Comparison of ENCODE assay signal across 8 cellular contexts in the genomic region with DNA sequence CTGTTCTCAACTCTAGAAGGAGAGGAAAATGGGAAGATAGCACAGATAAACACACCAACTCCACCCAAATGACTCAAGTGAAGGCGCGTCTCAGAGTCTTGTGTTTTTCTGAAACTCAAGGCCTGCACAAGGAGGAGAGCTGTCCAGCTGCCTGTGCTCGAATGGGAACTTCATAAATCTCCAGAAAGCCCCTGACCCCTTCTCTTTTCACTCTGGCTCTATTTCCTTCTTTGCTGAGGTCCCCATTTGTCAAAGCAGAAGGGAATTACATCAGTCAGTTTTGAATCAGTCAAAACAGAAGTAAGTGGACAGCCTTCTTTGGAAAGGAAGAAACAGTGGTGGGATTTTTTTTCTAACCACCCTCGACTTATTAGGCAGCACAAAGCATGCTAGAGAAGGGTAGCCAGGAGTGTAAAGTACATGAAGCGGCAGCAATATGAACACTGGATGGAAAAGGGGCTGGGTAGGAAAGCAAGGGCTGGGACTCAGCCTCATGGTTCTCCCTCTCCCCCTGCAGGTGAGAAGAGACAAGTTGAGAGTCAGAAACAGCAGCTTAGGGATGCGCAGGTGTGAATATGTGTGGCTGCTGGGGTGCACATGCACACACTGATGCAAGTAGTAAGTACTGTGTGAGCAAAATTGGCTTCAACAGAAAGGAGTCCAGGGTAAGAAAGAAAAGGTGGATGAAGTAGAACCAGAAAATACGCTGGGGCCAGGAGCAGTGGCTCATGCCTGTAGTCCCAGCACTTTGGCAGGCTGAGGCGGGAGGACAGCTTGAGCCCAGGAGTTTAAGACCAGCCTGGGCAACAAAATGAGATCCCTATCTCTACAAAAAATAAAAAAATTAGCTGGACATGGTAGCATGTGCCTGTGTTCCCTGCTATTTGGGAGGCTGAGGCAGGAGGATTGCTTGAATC. TPM values are rescaled to one million over a fixed set of nuclear protein-coding genes. Genes with fewer than 3 reads are reported as not detected.
DNase-seq lines count a peak whose midpoint lies in the region; ATAC-seq lines count a peak whose summit lies in the region.

No MANE protein-coding gene starts in this region.

- peak overlapping the region; percentile 6 for H3K27ac Mint-ChIP-seq in stimulated activated effector memory CD8-positive, alpha-beta T cell treated with anti-CD3 and anti-CD28 coated beads, Interleukin-12 subunit alpha, Interleukin-12 subunit beta, amount 100 ng/mL, for 72 hours

- ATAC-seq in GM21786 (IDR thresholded peaks at IDR 0.05; ENCODE audit: unreplicated experiment) (peak; percentile 79), esophagus mucosa (peak; percentile 88), HG03460 (IDR thresholded peaks at IDR 0.05; ENCODE audit: unreplicated experiment) (no peak)
- peak; percentile 58 for ATAC-seq in stimulated activated effector memory CD8-positive, alpha-beta T cell treated with anti-CD3 and anti-CD28 coated beads, Interleukin-12 subunit alpha, Interleukin-12 subunit beta, amount 100 ng/mL, for 72 hours

- in situ Hi-C loops in G401 (cut with HindIII; ENCODE audit: low sequenced_read_pairs) = no loop called here

- H3K4me1 Mint-ChIP-seq in stimulated activated effector memory CD8-positive, alpha-beta T cell treated with anti-CD3 and anti-CD28 coated beads, Interleukin-12 subunit alpha, Interleukin-12 subunit beta, amount 100 ng/mL, for 72 hours = peaks cover 11% of the 10 kb centered on the region

- DNase-seq in G401 (ENCODE audit: low spot score) (peak; percentile 6), NCI-H748 treated with DMSO at 0.1 percent for 48 hours (lab: John Stamatoyannopoulos, UW) (peak; percentile 4), UCSD-AML1 (lab: John Stamatoyannopoulos, UW; ENCODE audit: unreplicated experiment) (no peak), dedifferentiated amniotic fluid mesenchymal stem cell (ENCODE audit: extremely low spot score) (no peak)
- peak in 1 of 2 donors; percentile 64 for DNase-seq in stimulated activated effector memory CD8-positive, alpha-beta T cell treated with anti-CD3 and anti-CD28 coated beads, Interleukin-12 subunit alpha, Interleukin-12 subunit beta, amount 100 ng/mL, for 72 hours (ENCODE audit: low spot score in 2 of 2)

- H3K4me3 Mint-ChIP-seq in stimulated activated effector memory CD8-positive, alpha-beta T cell treated with anti-CD3 and anti-CD28 coated beads, Interleukin-12 subunit alpha, Interleukin-12 subunit beta, amount 100 ng/mL, for 72 hours = no peak overlapping the region

- no peaks in the 10 kb centered on the region for H3K9me3 Mint-ChIP-seq in stimulated activated effector memory CD8-positive, alpha-beta T cell treated with anti-CD3 and anti-CD28 coated beads, Interleukin-12 subunit alpha, Interleukin-12 subunit beta, amount 100 ng/mL, for 72 hours

- no peaks in the 10 kb centered on the region for H3K36me3 Mint-ChIP-seq in stimulated activated effector memory CD8-positive, alpha-beta T cell treated with anti-CD3 and anti-CD28 coated beads, Interleukin-12 subunit alpha, Interleukin-12 subunit beta, amount 100 ng/mL, for 72 hours

RNA-seq across cellular contexts. Expression of gene MAGEF1, which starts 36.6 kb away (rescaled TPM):
- total RNA-seq in G401 (2014; rRNA removed; shearing (Covaris generic)) = 31.8 and 64.0 TPM in 2 replicates
- total RNA-seq in esophagus mucosa = 16.1 TPM

Comparison
In these comparisons a context has a peak if more than half of its experiments do, and no peak if none do; other contexts are left out.
1. DNase-seq: peak in G401 (single experiment) and NCI-H748 treated with DMSO at 0.1 percent for 48 hours (single experiment); none in UCSD-AML1 (single experiment) and dedifferentiated amniotic fluid mesenchymal stem cell (single experiment).